In the genomic region with DNA sequence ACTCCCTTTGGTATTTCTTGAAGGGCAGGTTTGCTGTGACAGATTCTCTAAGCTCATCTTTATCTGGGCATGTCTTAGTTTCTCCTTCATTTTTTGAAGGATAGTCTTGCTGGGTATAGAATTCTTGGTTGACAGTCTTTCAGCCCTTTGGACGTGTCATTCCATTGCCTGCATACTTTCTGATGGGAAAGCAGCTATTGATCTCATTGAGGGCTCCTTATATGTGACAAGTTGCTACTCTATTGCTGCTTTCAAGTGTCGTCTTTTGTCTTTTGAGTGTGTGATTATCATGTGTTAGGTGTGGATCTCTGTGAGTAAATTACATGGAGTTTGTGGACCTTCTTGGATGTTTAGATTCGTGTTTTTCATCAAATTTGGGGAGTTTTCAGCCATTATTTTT, we compare ENCODE assay signal across 35 cellular contexts. TPM values are rescaled to one million over a fixed set of nuclear protein-coding genes. Genes with fewer than 3 reads are reported as not detected.
"Had no signal": no experiment of that assay in that cellular context is flagged by ENCODE, and none has a peak within 500 bp of the region (broad histone marks: within the 10 kb centered on the region; RNA-seq: fewer than 3 reads in every experiment).

No MANE protein-coding gene starts in this region.

- H3K4me3 ChIP-seq: adrenal gland, ascending aorta, esophagus squamous epithelium, gastrocnemius medialis, lower lobe of right lung, smooth muscle cell, stomach, uterus had no signal

- DNase-seq: activated CD4-positive, alpha-beta T cell treated with anti-CD3 and anti-CD28 coated beads, Interleukin-2, amount 50 U/mL, for 1 hour; activated CD4-positive, CD25-positive, alpha-beta regulatory T cell treated with anti-CD3 and anti-CD28 coated beads, Interleukin-2, amount 50 U/mL, for 72 hours; activated CD8-positive, alpha-beta T cell treated with anti-CD3 and anti-CD28 coated beads, Interleukin-2, amount 10 ng/mL, durations not matched to agents 7 days and 5 days; activated gamma-delta T cell; adrenal gland; brain microvascular endothelial cell; central memory CD4-positive, alpha-beta T cell; dermis blood vessel endothelial cell; effector CD8-positive, alpha-beta T cell; esophagus squamous epithelium; gastrocnemius medialis; head of caudate nucleus; left colon; lower lobe of right lung; naive B cell; nucleus accumbens; stimulated activated CD4-positive, alpha-beta T cell treated with anti-CD3 and anti-CD28 coated beads, Interleukin-15, amount 100 ng/mL, for 24 hours; stomach; trophoblast cell; uterus; WERI-Rb-1 had no signal

- ATAC-seq: activated CD8-positive, alpha-beta T cell treated with anti-CD3 and anti-CD28 coated beads, Interleukin-2, amount 10 ng/mL, durations not matched to agents 7 days and 5 days; activated naive CD4-positive, alpha-beta T cell treated with anti-CD3 and anti-CD28 coated beads, Interleukin-2, amount 50 U/mL, for 72 hours; gastrocnemius medialis; left colon; lower lobe of right lung; sciatic nerve; stimulated activated memory B cell treated with anti-CD40 and anti-IgM and Interleukin-4, amounts not matched to agents 10 μg/mL and 1 μg/mL and 100 μg/mL, for 72 hours had no signal

- H3K27me3 ChIP-seq: adrenal gland, ascending aorta, brain microvascular endothelial cell, esophagus squamous epithelium, gastrocnemius medialis, stomach, uterus had no signal

- H3K27me3 Mint-ChIP-seq: naive B cell; stimulated activated memory B cell treated with anti-CD40 and anti-IgM and Interleukin-4, amounts not matched to agents 10 μg/mL and 1 μg/mL and 100 μg/mL, for 72 hours had no signal

- H3K27ac ChIP-seq: adrenal gland, brain microvascular endothelial cell, esophagus squamous epithelium, gastrocnemius medialis, lower lobe of right lung, parathyroid adenoma, uterus, WERI-Rb-1 had no signal

- H3K4me3 Mint-ChIP-seq: activated CD8-positive, alpha-beta T cell treated with anti-CD3 and anti-CD28 coated beads, Interleukin-2, amount 10 ng/mL, durations not matched to agents 7 days and 5 days; activated T-helper 1 cell treated with anti-CD3 and anti-CD28 coated beads, Interleukin-12 subunit alpha, Interleukin-12 subunit beta, Interleukin-2, Interleukin-4 antibody, amounts not matched to agents 30 ng/mL and 10 ng/mL and 1 ng/mL, durations not matched to agents 14 hours and 24 hours and 36 hours; stimulated activated memory B cell treated with anti-CD40 and anti-IgM and Interleukin-4, amounts not matched to agents 10 μg/mL and 1 μg/mL and 100 μg/mL, for 72 hours had no signal

- H3K4me1 ChIP-seq: parathyroid adenoma, uterus had no signal

- H3K36me3 ChIP-seq: uterus had no signal

- H3K27ac Mint-ChIP-seq: activated CD8-positive, alpha-beta T cell treated with anti-CD3 and anti-CD28 coated beads, Interleukin-2, amount 10 ng/mL, durations not matched to agents 7 days and 5 days; activated naive CD4-positive, alpha-beta T cell treated with anti-CD3 and anti-CD28 coated beads, Interleukin-2, amount 50 U/mL, for 72 hours; activated T-helper 1 cell treated with anti-CD3 and anti-CD28 coated beads, Interleukin-12 subunit alpha, Interleukin-12 subunit beta, Interleukin-2, Interleukin-4 antibody, amounts not matched to agents 30 ng/mL and 10 ng/mL and 1 ng/mL, durations not matched to agents 14 hours and 24 hours and 36 hours; naive B cell; stimulated activated memory B cell treated with anti-CD40 and anti-IgM and Interleukin-4, amounts not matched to agents 10 μg/mL and 1 μg/mL and 100 μg/mL, for 72 hours had no signal

RNA-seq across cellular contexts. Expression of a gene that starts 55.2 kb away (rescaled TPM):
- total RNA-seq: activated CD8-positive, alpha-beta T cell treated with anti-CD3 and anti-CD28 coated beads, Interleukin-2, amount 10 ng/mL, durations not matched to agents 7 days and 5 days; activated naive CD4-positive, alpha-beta T cell treated with anti-CD3 and anti-CD28 coated beads, Interleukin-2, amount 50 U/mL, for 72 hours; activated T-helper 1 cell treated with anti-CD3 and anti-CD28 coated beads, Interleukin-12 subunit alpha, Interleukin-12 subunit beta, Interleukin-2, Interleukin-4 antibody, amounts not matched to agents 30 ng/mL and 10 ng/mL and 1 ng/mL, durations not matched to agents 14 hours and 24 hours and 36 hours; adrenal gland; ascending aorta; dermis blood vessel endothelial cell; endothelial cell of umbilical vein; esophagus squamous epithelium; gastrocnemius medialis; left colon; lower lobe of right lung; mesenteric fat pad; mucosa of gallbladder; pulmonary artery endothelial cell; sciatic nerve; smooth muscle cell; T-helper 2 cell treated with Interferon-gamma antibody and Interleukin-4, amounts not matched to agents 100 ng/mL and 5 ng/mL, for 36 hours; temporal lobe had no signal
- polyA plus RNA-seq: adrenal gland, endothelial cell of umbilical vein, neural cell, smooth muscle cell, stomach had no signal
